23 cellular contexts compared by ENCODE assay signal in genomic region chr3:194310060-194310481, GRCh38. TPM values are rescaled to one million over a fixed set of nuclear protein-coding genes. Genes with fewer than 3 reads are reported as not detected.
DNase-seq lines count a peak whose midpoint lies in the region; ATAC-seq and TF ChIP-seq lines count a peak whose summit lies in the region.
"Had no signal": no experiment of that assay in that cellular context is flagged by ENCODE, and none has a peak within 500 bp of the region (broad histone marks: within the 10 kb centered on the region; RNA-seq: fewer than 3 reads in every experiment).

No MANE protein-coding gene starts in this region.

- H3K4me1 ChIP-seq in RWPE2 (ENCODE audit: insufficient read depth, poor library complexity, severe bottlenecking), result peaks cover 9% of the 10 kb centered on the region
- peaks cover 34% of the 10 kb centered on the region for H3K4me1 ChIP-seq in upper lobe of right lung

- intact Hi-C loops in cardiac septum (cut with DNase I) (loop anchor here (10.0 kb wide), 1 partner anchor 335 kb away; no protein-coding TSS in a partner anchor), left cardiac atrium (cut with DNase I) (loop anchor here in 1 of 2 donors (10.0 kb wide), 2 partner anchors 115 to 145 kb away; no protein-coding TSS in a partner anchor), upper lobe of right lung (cut with DNase I) (loop anchor here (10.0 kb wide), 1 partner anchor 175 kb away; the partner anchor contains the start of gene HES1)

- H3K4me3 ChIP-seq in RWPE2 (ENCODE audit: severe bottlenecking) (no peak overlapping the region), upper lobe of right lung (no peak overlapping the region)
- H3K4me3 ChIP-seq: SJSA1 had no signal

- TF ChIP-seq CTCF in RWPE2 (IDR thresholded peaks at IDR 0.05; ENCODE audit: poor library complexity, severe bottlenecking), result no peak
- TF ChIP-seq CTCF in upper lobe of right lung (IDR thresholded peaks at IDR 0.05), result no peak

- H3K27ac ChIP-seq in RWPE2 (ENCODE audit: poor library complexity, severe bottlenecking), result no peak overlapping the region
- no peak overlapping the region for H3K27ac ChIP-seq in upper lobe of right lung
- H3K27ac ChIP-seq: KMS-11, SJSA1 had no signal

- H3K27me3 ChIP-seq in RWPE2 (ENCODE audit: insufficient read depth, poor library complexity, severe bottlenecking) (no peaks in the 10 kb centered on the region), upper lobe of right lung (no peaks in the 10 kb centered on the region)
- H3K27me3 ChIP-seq: SJSA1 had no signal

- H3K36me3 ChIP-seq in RWPE2 (ENCODE audit: low read depth), result no peaks in the 10 kb centered on the region
- no peaks in the 10 kb centered on the region for H3K36me3 ChIP-seq in upper lobe of right lung
- H3K36me3 ChIP-seq: SJSA1 had no signal

- DNase-seq in cardiac septum (ENCODE audit: low spot score), result peak; percentile 71
- no peak for DNase-seq in left cardiac atrium
- peak; percentile 16 for DNase-seq in RWPE2 (ENCODE audit: low spot score)
- DNase-seq in mesenteric fat pad (ENCODE audit: low spot score), result peak; percentile 59
- peak; percentile 44 for DNase-seq in upper lobe of right lung
- no peak for DNase-seq in T-helper 9 cell
- DNase-seq in HCEC 1CT, result no peak
- no peak for DNase-seq in SW480 (ENCODE audit: low spot score)
- DNase-seq: CD4-positive, alpha-beta T cell; COR-L47; DMS79; GOT3; IMR-90; NCI-H1105; NCI-H146; NCI-H2029; NCI-H226; NCI-H510A treated with DMSO at 0.1 percent for 48 hours; NCI-H748 treated with DMSO at 0.1 percent for 48 hours had no signal

- no peak for ATAC-seq in left cardiac atrium
- no peak for ATAC-seq in RWPE2 (ENCODE audit: low read depth)
- ATAC-seq in upper lobe of right lung, result no peak
- ATAC-seq: Panc1, Right ventricle myocardium inferior had no signal

- H3K9me3 ChIP-seq in RWPE2 (ENCODE audit: severe bottlenecking) (no peaks in the 10 kb centered on the region), upper lobe of right lung (no peaks in the 10 kb centered on the region)
- H3K9me3 ChIP-seq: SJSA1 had no signal

RNA-seq across cellular contexts. Expression of gene CPN2, which starts 41.1 kb away (rescaled TPM):
- total RNA-seq in cardiac septum (0.35 TPM), left cardiac atrium (not detected), mesenteric fat pad (0.16 TPM), upper lobe of right lung (not detected)
- total RNA-seq: CD4-positive, alpha-beta T cell; IMR-90; SJSA1 had no signal

RNA-seq across cellular contexts. Expression of gene LRRC15, which starts 59.5 kb away (rescaled TPM):
- total RNA-seq in cardiac septum (0.38 TPM), left cardiac atrium (under 1 TPM; 0.18 to 0.74 TPM), mesenteric fat pad (0.35 TPM), upper lobe of right lung (1.1 TPM)
- total RNA-seq: CD4-positive, alpha-beta T cell had no signal

Comparison
In these comparisons a context has a peak if more than half of its experiments do, and no peak if none do; other contexts are left out.
1. DNase-seq: peak in cardiac septum (single experiment), RWPE2 (single experiment), mesenteric fat pad (single experiment) and upper lobe of right lung (single experiment); none in left cardiac atrium (single experiment), T-helper 9 cell (single experiment), HCEC 1CT (single experiment) and SW480 (single experiment).